In genomic region chr3:39804951-39805350, GRCh38 we compare ENCODE assay signal across 18 cellular contexts. TPM values are rescaled to one million over a fixed set of nuclear protein-coding genes. Genes with fewer than 3 reads are reported as not detected.
"Had no signal": no experiment of that assay in that cellular context is flagged by ENCODE, and none has a peak within 500 bp of the region (broad histone marks: within the 10 kb centered on the region; RNA-seq: fewer than 3 reads in every experiment).

No MANE protein-coding gene starts in this region.

- FAIRE-seq: pancreas, urothelium cell line had no signal

- H3K36me3 ChIP-seq: pancreas, tibial artery had no signal

- H3K27ac ChIP-seq: epithelial cell of prostate, hepatocyte, pancreas, tibial artery had no signal

- H3K4me3 ChIP-seq: hepatocyte, mucosa of descending colon, pancreas, tibial artery had no signal

- H3K9me3 ChIP-seq: mucosa of descending colon, pancreas, tibial artery had no signal

- H3K4me2 ChIP-seq: hepatocyte had no signal

- H2AFZ ChIP-seq: hepatocyte had no signal

- H3K79me2 ChIP-seq: hepatocyte had no signal

- ATAC-seq: mucosa of descending colon; naive thymus-derived CD4-positive, alpha-beta T cell; pancreas; stimulated activated memory B cell treated with anti-CD40 and anti-IgM and Interleukin-4, amounts not matched to agents 10 μg/mL and 1 μg/mL and 100 μg/mL, for 72 hours had no signal

- H3K4me1 ChIP-seq: pancreas had no signal

- H3K27me3 ChIP-seq: pancreas had no signal

- DNase-seq: activated CD4-positive, alpha-beta T cell treated with anti-CD3 and anti-CD28 coated beads, Interleukin-2, amount 50 U/mL, for 1 hour; activated CD4-positive, CD25-positive, alpha-beta regulatory T cell; activated CD8-positive, alpha-beta memory T cell treated with anti-CD3 and anti-CD28 coated beads for 24 hours; activated naive CD4-positive, alpha-beta T cell; activated naive CD8-positive, alpha-beta T cell treated with anti-CD3 and anti-CD28 coated beads, Interleukin-2, amount 10 ng/mL, durations not matched to agents 7 days and 5 days; cerebellar nuclear complex; effector memory CD4-positive, alpha-beta T cell; islet precursor cell; naive thymus-derived CD4-positive, alpha-beta T cell; pancreas; stimulated activated CD4-positive, alpha-beta T cell treated with anti-CD3 and anti-CD28 coated beads, Interleukin-2, amount 100 ng/mL, for 48 hours; tibial artery had no signal

RNA-seq across cellular contexts. Expression of gene MYRIP, which starts 4.5 kb away (rescaled TPM):
- total RNA-seq: activated naive CD8-positive, alpha-beta T cell treated with anti-CD3 and anti-CD28 coated beads, Interleukin-2, amount 10 ng/mL, durations not matched to agents 7 days and 5 days; fibroblast of lung; naive thymus-derived CD4-positive, alpha-beta T cell had no signal
- polyA plus RNA-seq: hepatocyte; naive thymus-derived CD4-positive, alpha-beta T cell had no signal
